In genomic region chr3:129739613-129740012, GRCh38 we compare ENCODE assay signal across 19 cellular contexts.
DNase-seq lines count a peak whose midpoint lies in the region; ATAC-seq, FAIRE-seq and TF ChIP-seq lines count a peak whose summit lies in the region.
"Had no signal": no experiment of that assay in that cellular context is flagged by ENCODE, and none has a peak within 500 bp of the region (broad histone marks: within the 10 kb centered on the region; RNA-seq: fewer than 3 reads in every experiment).

No MANE protein-coding gene starts in this region.

- H3K36me3 ChIP-seq in adipocyte (ENCODE audit: control insufficient read depth, insufficient read depth, low read length, severe bottlenecking): no peaks in the 10 kb centered on the region
- no peaks in the 10 kb centered on the region for H3K36me3 ChIP-seq in right lobe of liver
- H3K36me3 ChIP-seq in brain microvascular endothelial cell (replicated peaks): no peaks in the 10 kb centered on the region

- H3K4me3 ChIP-seq in A549: no peak overlapping the region
- no peak overlapping the region for H3K4me3 ChIP-seq in adipocyte (ENCODE audit: low read length)
- H3K4me3 ChIP-seq in right lobe of liver: no peak overlapping the region
- no peak overlapping the region for H3K4me3 ChIP-seq in brain microvascular endothelial cell (ENCODE audit: low read depth, low read length)
- H3K4me3 ChIP-seq: BLaER1 treated with 17β-estradiol and CSF1 and Interleukin-3, amounts not matched to agents 10 nM and 100 nM had no signal

- peaks cover 34% of the 10 kb centered on the region; the same call in 2 of the 3 replicates for H3K4me1 ChIP-seq in A549
- H3K4me1 ChIP-seq in adipocyte (ENCODE audit: control insufficient read depth, insufficient read depth, low read length): peaks cover 12% of the 10 kb centered on the region
- H3K4me1 ChIP-seq in right lobe of liver: peaks cover 0 to 29% (median 3%) of the 10 kb centered on the region in 4 donors

- TF ChIP-seq CTCF in A549 (IDR thresholded peaks at IDR 0.05) (no peak), right lobe of liver (IDR thresholded peaks at IDR 0.05) (no peak), brain microvascular endothelial cell (IDR thresholded peaks at IDR 0.05; ENCODE audit: low read depth, low read length, missing control alignments) (no peak)

- no peak for TF ChIP-seq POLR2A in A549 (IDR thresholded peaks at IDR 0.05; ENCODE audit: low read length)
- TF ChIP-seq POLR2A in right lobe of liver (IDR thresholded peaks at IDR 0.05): no peak

- POLR2A ChIA-PET in A549 (lab: Yijun Ruan, JAX): no interaction called here

- H3K9me3 ChIP-seq in A549: no peaks in the 10 kb centered on the region
- H3K9me3 ChIP-seq in adipocyte (ENCODE audit: control insufficient read depth, low read length): no peaks in the 10 kb centered on the region
- H3K9me3 ChIP-seq in right lobe of liver: no peaks in the 10 kb centered on the region
- H3K9me3 ChIP-seq: BLaER1 treated with 17β-estradiol and CSF1 and Interleukin-3, amounts not matched to agents 10 nM and 100 nM had no signal

- H3K27me3 ChIP-seq in adipocyte (replicated peaks; ENCODE audit: control insufficient read depth, insufficient read depth, low read length) (no peaks in the 10 kb centered on the region), right lobe of liver (no peaks in the 10 kb centered on the region), brain microvascular endothelial cell (replicated peaks) (no peaks in the 10 kb centered on the region)
- H3K27me3 ChIP-seq: BLaER1 treated with 17β-estradiol and CSF1 and Interleukin-3, amounts not matched to agents 10 nM and 100 nM had no signal

- WGBS in A549 (ENCODE audit: missing lambda C conversion rate): 89% methylated on average over 3 of the region's 3 CpGs
- 59% methylated on average over 3 of the region's 3 CpGs for WGBS in right lobe of liver (ENCODE audit: insufficient coverage, low coverage, low lambda C conversion rate, missing lambda C conversion rate)

- TF ChIP-seq EP300 in A549 (IDR thresholded peaks at IDR 0.05) (no peak), Ishikawa (IDR thresholded peaks at IDR 0.05; ENCODE audit: borderline replicate concordance) (no peak)

- ATAC-seq in A549 (no peak), right lobe of liver (peak in 3 of 4 donors; percentile 24 to 49 (median 47))

- CTCF ChIA-PET in A549 (lab: Yijun Ruan, JAX): interaction anchor here (0.6 kb wide), 1 partner anchor 95 kb away, joined by 3 read pairs; no protein-coding TSS in a partner anchor

- in situ Hi-C loops in brain microvascular endothelial cell (cut with HindIII; ENCODE audit: low pct_ligation_motif_present, low sequenced_read_pairs): no loop called here

- TF ChIP-seq RAD21 in A549 (conservative IDR thresholded peaks at IDR 0.05 in 1 of 2, IDR thresholded peaks at IDR 0.05 in 1 of 2) (no peak), Ishikawa (IDR thresholded peaks at IDR 0.05; ENCODE audit: low read depth) (no peak)

- no peak for FAIRE-seq in A549 (lab: Jason Lieb, UNC)
- FAIRE-seq: D721Med, H1 had no signal

- no peak overlapping the region for H3K9ac ChIP-seq in adipocyte (ENCODE audit: low read length)
- H3K9ac ChIP-seq: BLaER1 treated with 17β-estradiol and CSF1 and Interleukin-3, amounts not matched to agents 10 nM and 100 nM had no signal

- intact Hi-C loops in right lobe of liver (cut with DNase I): no loop called here

- H3K27ac ChIP-seq in A549 (0 out of 6 replicates have a peak overlapping the region, but pooled peaks of 1 of the 2 experiments have one; percentile 15), right lobe of liver (peak overlapping the region in 2 of 3 donors; percentile 11 to 50), brain microvascular endothelial cell (no peak overlapping the region)
- H3K27ac ChIP-seq: BLaER1 treated with 17β-estradiol and CSF1 and Interleukin-3, amounts not matched to agents 10 nM and 100 nM; HL-60 had no signal

- peak overlapping the region; percentile 13; the same call in 2 of the 3 replicates for H3K4me2 ChIP-seq in A549

- no peak for DNase-seq in A549 (ENCODE audit: low read depth in 1 of 2, low spot score in 1 of 2)
- DNase-seq in adipocyte (ENCODE audit: low read depth): peak; percentile 21
- DNase-seq in right lobe of liver: no peak
- no peak for DNase-seq in NCI-H510A treated with DMSO at 0.1 percent for 48 hours (lab: John Stamatoyannopoulos, UW)
- DNase-seq in NCI-H226: no peak
- no peak for DNase-seq in brain microvascular endothelial cell
- DNase-seq in KG1 (lab: John Stamatoyannopoulos, UW): no peak
- DNase-seq: 8988T; CD8-positive, alpha-beta memory T cell; COR-L47; GDM1; H9; IMR-90; KBM-7 had no signal

TF ChIP-seq in A549, 52 proteins besides CTCF, POLR2A, EP300 and RAD21:
- TF ChIP-seq CEBPB (IDR thresholded peaks at IDR 0.05) (peak in 1 of 2 experiments; percentile 36; a peak in 2 of 4 replicates), RARB (CRISPR knock-in tag; IDR thresholded peaks at IDR 0.05) (no peak)

TF ChIP-seq in Ishikawa, 13 proteins besides CTCF, POLR2A, EP300 and RAD21:
- TF ChIP-seq NFIC (IDR thresholded peaks at IDR 0.05): no peak
- peak; percentile 64; the same call in 1 of the 2 replicates for TF ChIP-seq CEBPB (IDR thresholded peaks at IDR 0.05)
TF ChIP-seq in Ishikawa: peak in this region for 1.

Comparison
In these comparisons a context has a peak if more than half of its experiments do, and no peak if none do; other contexts are left out.
1. ATAC-seq: peak in right lobe of liver (3 of 4); none in A549 (0 of 2).